ENCODE assay signal across 1 cellular context in the genomic region with DNA sequence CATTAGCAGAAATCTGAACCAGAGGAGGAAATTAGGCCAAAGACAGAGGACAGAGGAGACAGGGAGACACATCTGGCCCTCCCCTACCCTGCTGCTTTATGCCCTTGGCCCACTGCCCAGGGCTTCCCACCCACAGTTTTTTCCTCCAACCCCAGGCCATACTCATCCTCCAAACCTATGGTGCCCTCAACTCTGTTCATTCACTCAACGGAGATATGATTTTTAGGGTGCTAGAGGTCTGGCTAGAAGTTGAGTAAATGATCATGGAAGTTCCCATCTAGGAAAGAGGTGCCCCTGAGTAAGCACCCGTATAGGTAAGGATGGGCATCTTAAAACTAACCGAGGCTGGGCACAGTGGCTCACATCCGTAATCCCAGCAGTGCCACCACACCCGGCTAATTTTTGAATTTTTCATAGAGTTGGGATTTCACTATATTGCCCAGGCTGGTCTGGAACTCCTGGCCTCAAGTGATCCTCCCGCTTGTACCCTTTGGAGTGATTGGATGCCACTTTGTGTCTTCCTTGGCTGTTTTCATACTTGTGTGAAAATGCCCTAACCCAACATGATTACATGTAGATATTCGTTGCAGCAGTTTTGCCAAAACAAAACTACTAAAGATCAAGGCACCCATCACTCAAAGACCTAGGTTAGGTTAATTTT.
TF ChIP-seq lines count a peak whose summit lies in the region.

No MANE protein-coding gene starts in this region.

TF ChIP-seq in GM23338, 12 proteins besides CTCF, POLR2A, EP300 and RAD21:
- TF ChIP-seq NANOG (IDR thresholded peaks at IDR 0.05; ENCODE audit: borderline replicate concordance) (no peak), POLR2AphosphoS5 (IDR thresholded peaks at IDR 0.05; ENCODE audit: low read depth) (peak; percentile 53; the same call in 1 of the 2 replicates), EZH2phosphoT487 (IDR thresholded peaks at IDR 0.05; ENCODE audit: unreplicated experiment) (no peak), EZH2 (IDR thresholded peaks at IDR 0.05; ENCODE audit: low read depth, unreplicated experiment) (no peak)
- TF ChIP-seq, protein P1, sequence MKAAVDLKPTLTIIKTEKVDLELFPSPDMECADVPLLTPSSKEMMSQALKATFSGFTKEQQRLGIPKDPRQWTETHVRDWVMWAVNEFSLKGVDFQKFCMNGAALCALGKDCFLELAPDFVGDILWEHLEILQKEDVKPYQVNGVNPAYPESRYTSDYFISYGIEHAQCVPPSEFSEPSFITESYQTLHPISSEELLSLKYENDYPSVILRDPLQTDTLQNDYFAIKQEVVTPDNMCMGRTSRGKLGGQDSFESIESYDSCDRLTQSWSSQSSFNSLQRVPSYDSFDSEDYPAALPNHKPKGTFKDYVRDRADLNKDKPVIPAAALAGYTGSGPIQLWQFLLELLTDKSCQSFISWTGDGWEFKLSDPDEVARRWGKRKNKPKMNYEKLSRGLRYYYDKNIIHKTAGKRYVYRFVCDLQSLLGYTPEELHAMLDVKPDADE (IDR thresholded peaks at IDR 0.05): no peak
